In genomic region chr13:106484755-106485193, GRCh38 we compare ENCODE assay signal across 16 cellular contexts. TPM values are rescaled to one million over a fixed set of nuclear protein-coding genes. Genes with fewer than 3 reads are reported as not detected.
DNase-seq lines count a peak whose midpoint lies in the region; ATAC-seq and TF ChIP-seq lines count a peak whose summit lies in the region.
"Had no signal": no experiment of that assay in that cellular context is flagged by ENCODE, and none has a peak within 500 bp of the region (broad histone marks: within the 10 kb centered on the region; RNA-seq: fewer than 3 reads in every experiment).

No MANE protein-coding gene starts in this region.

- peak overlapping the region; percentile 37 for H3K9ac ChIP-seq in mucosa of stomach (ENCODE audit: low read length)
- H3K9ac ChIP-seq in GM23248, result no peak overlapping the region
- H3K9ac ChIP-seq: KMS-11 had no signal

- no peaks in the 10 kb centered on the region for H4K20me1 ChIP-seq in GM23248 (ENCODE audit: insufficient read depth)

- no peaks in the 10 kb centered on the region for H3K27me3 ChIP-seq in mucosa of stomach (ENCODE audit: control insufficient read depth, insufficient read depth, low read length)
- no peaks in the 10 kb centered on the region for H3K27me3 ChIP-seq in upper lobe of right lung
- H3K27me3 ChIP-seq in GM23248 (replicated peaks; ENCODE audit: insufficient read depth), result no peaks in the 10 kb centered on the region; the same call in 1 of the 2 replicates

- in situ Hi-C loops in GM23248 (cut with MboI), result no loop called here

- intact Hi-C loops in upper lobe of right lung (cut with DNase I), result no loop called here

- H3K27ac ChIP-seq in upper lobe of right lung (peak overlapping the region; percentile 28), GM23248 (no peak overlapping the region)
- H3K27ac ChIP-seq: KMS-11, prostate gland had no signal

- H3K9me3 ChIP-seq in mucosa of stomach (ENCODE audit: control insufficient read depth, low read length), result no peaks in the 10 kb centered on the region
- H3K9me3 ChIP-seq in upper lobe of right lung, result no peaks in the 10 kb centered on the region
- H3K9me3 ChIP-seq in GM23248 (ENCODE audit: low read depth), result no peaks in the 10 kb centered on the region
- H3K9me3 ChIP-seq: prostate gland had no signal

- TF ChIP-seq CTCF in fibroblast of pulmonary artery (IDR thresholded peaks at IDR 0.05; ENCODE audit: low read length, missing control alignments), result no peak
- TF ChIP-seq CTCF in upper lobe of right lung (IDR thresholded peaks at IDR 0.05), result no peak

- no peak overlapping the region for H3K4me2 ChIP-seq in GM23248 (ENCODE audit: unreplicated experiment)
- H3K4me2 ChIP-seq: KMS-11 had no signal

- 67% methylated on average over 9 of the region's 9 CpGs for WGBS in GM23248 (ENCODE audit: low coverage in 1 of 2, low lambda C conversion rate in 2 of 2, missing lambda C conversion rate in 2 of 2), 2 experiments

- H3K4me1 ChIP-seq in mucosa of stomach (ENCODE audit: control insufficient read depth, insufficient read depth, low read length) (peaks cover 64% of the 10 kb centered on the region), upper lobe of right lung (peaks cover 14% of the 10 kb centered on the region), GM23248 (ENCODE audit: insufficient read depth) (no peaks in the 10 kb centered on the region)
- H3K4me1 ChIP-seq: prostate gland had no signal

- DNase-seq in RPMI8226 (peak; percentile 77), fibroblast of pulmonary artery (ENCODE audit: low read depth) (peak; percentile 74), upper lobe of right lung (no peak), GM23248 (no peak)
- DNase-seq: activated CD8-positive, alpha-beta T cell treated with anti-CD3 and anti-CD28 coated beads, Interleukin-2, amount 10 ng/mL, durations not matched to agents 7 days and 5 days; activated naive CD4-positive, alpha-beta T cell treated with anti-CD3 and anti-CD28 coated beads, Interleukin-2, amount 50 U/mL, for 16 hours; central memory CD4-positive, alpha-beta T cell; NCI-H1694 treated with DMSO at 0.1 percent for 48 hours; NCI-H524 treated with DMSO at 0.1 percent for 48 hours; T-helper 9 cell had no signal

- no peak overlapping the region for H2AFZ ChIP-seq in GM23248

- H3K4me3 ChIP-seq in fibroblast of pulmonary artery (replicated peaks; ENCODE audit: low read depth, low read length), result peak overlapping the region; percentile 2
- H3K4me3 ChIP-seq in mucosa of stomach (ENCODE audit: low read length), result no peak overlapping the region
- peak overlapping the region; percentile 18 for H3K4me3 ChIP-seq in upper lobe of right lung
- no peak overlapping the region for H3K4me3 ChIP-seq in GM23248
- H3K4me3 ChIP-seq: prostate gland had no signal

- ATAC-seq in upper lobe of right lung, result peak; percentile 73
- ATAC-seq in HG02870 (IDR thresholded peaks at IDR 0.05; ENCODE audit: unreplicated experiment), result no peak
- ATAC-seq in GM18520 (IDR thresholded peaks at IDR 0.05; ENCODE audit: unreplicated experiment), result no peak
- ATAC-seq: activated CD8-positive, alpha-beta T cell treated with anti-CD3 and anti-CD28 coated beads, Interleukin-2, amount 10 ng/mL, durations not matched to agents 7 days and 5 days had no signal

- no peaks in the 10 kb centered on the region for H3K9me2 ChIP-seq in GM23248 (ENCODE audit: insufficient read depth)

- H3K79me2 ChIP-seq in GM23248 (ENCODE audit: insufficient read depth), result no peaks in the 10 kb centered on the region

- no peaks in the 10 kb centered on the region for H3K36me3 ChIP-seq in mucosa of stomach (ENCODE audit: control insufficient read depth, insufficient read depth, low read length)
- H3K36me3 ChIP-seq in upper lobe of right lung, result no peaks in the 10 kb centered on the region
- H3K36me3 ChIP-seq in GM23248 (ENCODE audit: low read depth), result no peaks in the 10 kb centered on the region
- H3K36me3 ChIP-seq: prostate gland had no signal

- H3F3A ChIP-seq in GM23248 (ENCODE audit: insufficient read depth), result no peaks in the 10 kb centered on the region

RNA-seq across cellular contexts. Expression of gene EFNB2, which starts 50.7 kb away (rescaled TPM):
- total RNA-seq in upper lobe of right lung, result 55.1 TPM
- 0.43 TPM in 1 of 2 replicates, not detected in the other for total RNA-seq in GM23248 (2014; rRNA removed; shearing (Covaris generic))
- polyA plus RNA-seq in GM23248 (2016; fragmentation: Nextera tagmentation; extraction: Ambion mirVana), result 0.05 and 0.06 TPM in 2 replicates
- polyA plus RNA-seq: CD14-positive monocyte had no signal

Comparison
In these comparisons a context has a peak if more than half of its experiments do, and no peak if none do; other contexts are left out.
1. DNase-seq: peak in RPMI8226 (single experiment) and fibroblast of pulmonary artery (single experiment); none in upper lobe of right lung (single experiment) and GM23248 (single experiment).
2. H3K4me3 ChIP-seq: peak in fibroblast of pulmonary artery (single experiment) and upper lobe of right lung (single experiment); none in mucosa of stomach (single experiment) and GM23248 (single experiment).
3. RNA of gene EFNB2, which starts 50.7 kb away (total RNA-seq): 55.1 TPM in upper lobe of right lung (single experiment); 0.43 TPM in GM23248; every median in the first group is over 10 times any median in the second.